ENCODE assay signal across 8 cellular contexts in the genomic region with DNA sequence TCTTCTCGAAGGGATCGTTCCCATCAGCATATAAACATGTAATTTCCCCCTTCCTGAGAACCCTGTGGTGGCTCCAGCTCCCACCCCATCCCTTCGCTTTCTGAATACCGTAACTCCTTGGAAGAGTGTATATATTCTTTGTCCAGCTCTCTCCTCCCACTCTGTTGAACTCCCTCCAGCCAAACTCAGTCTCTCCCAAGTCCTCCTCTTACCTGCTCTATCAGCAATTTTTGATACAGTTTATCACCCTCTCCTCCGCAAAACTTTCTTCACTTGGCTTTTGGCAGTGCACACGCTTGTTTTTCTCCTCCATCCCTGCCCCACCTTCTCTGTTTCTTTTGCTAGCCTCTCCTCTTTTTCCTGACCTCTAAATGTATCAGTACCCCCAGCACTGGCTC.
A peak's percentile ranks its signal among the peaks of the same experiment; 100 is the strongest.
DNase-seq lines count a peak whose midpoint lies in the region; ATAC-seq and TF ChIP-seq lines count a peak whose summit lies in the region.

No MANE protein-coding gene starts in this region.

- H3K4me3 Mint-ChIP-seq in T-helper 17 cell, result peak overlapping the region; percentile 94

- H3K27me3 Mint-ChIP-seq in T-helper 17 cell, result no peaks in the 10 kb centered on the region

- no peak for ATAC-seq in T-helper 17 cell
- ATAC-seq in psoas muscle, result peak in 2 of 4 donors; percentile 6 to 23
- no peak for ATAC-seq in HG03354 (IDR thresholded peaks at IDR 0.05; ENCODE audit: poor library complexity, severe bottlenecking, unreplicated experiment)
- no peak for ATAC-seq in GM21526 (IDR thresholded peaks at IDR 0.05; ENCODE audit: low FRiP score, unreplicated experiment)
- ATAC-seq in GM18870 (IDR thresholded peaks at IDR 0.05; ENCODE audit: unreplicated experiment), result no peak

- H3K4me1 Mint-ChIP-seq in T-helper 17 cell, result peaks cover 43% of the 10 kb centered on the region

- WGBS in psoas muscle, 3 donors, result 19 to 36% (median 36%) methylated on average over 6 of the region's 6 CpGs

- H3K27ac Mint-ChIP-seq in T-helper 17 cell, result peak overlapping the region; percentile 98

- intact Hi-C loops in psoas muscle (cut with DNase I), result loop anchor here in 1 of 2 donors (5.0 kb wide), 1 partner anchor 42 kb away; no protein-coding TSS in a partner anchor

- no peaks in the 10 kb centered on the region for H3K36me3 ChIP-seq in psoas muscle (ENCODE audit: insufficient read depth in 1 of 2, low read depth in 1 of 2)

- no peaks in the 10 kb centered on the region for H3K36me3 Mint-ChIP-seq in T-helper 17 cell (ENCODE audit: low read depth)

- TF ChIP-seq CTCF in GM12864 (IDR thresholded peaks at IDR 0.05; ENCODE audit: low read depth, low read length, missing control alignments), result no peak
- no peak for TF ChIP-seq CTCF in fibroblast of villous mesenchyme (IDR thresholded peaks at IDR 0.05; ENCODE audit: insufficient read depth, low read depth, low read length)
- TF ChIP-seq CTCF in psoas muscle (IDR thresholded peaks at IDR 0.05), result no peak

- peak overlapping the region; percentile 57 for H3K4me3 ChIP-seq in GM12864 (ENCODE audit: low read depth, low read length)
- H3K4me3 ChIP-seq in fibroblast of villous mesenchyme (ENCODE audit: low read depth, low read length), result peak overlapping the region; percentile 74
- H3K4me3 ChIP-seq in psoas muscle, result peak overlapping the region; percentile 76

- DNase-seq in GM12864 (ENCODE audit: low read depth) (no peak), T-helper 17 cell (no peak), fibroblast of villous mesenchyme (ENCODE audit: low read depth) (no peak), psoas muscle (no peak), A172 (ENCODE audit: low spot score) (no peak)

- H3K27ac ChIP-seq in psoas muscle, result peak overlapping the region; percentile 82

- H3K4me1 ChIP-seq in psoas muscle, result peaks cover 5% of the 10 kb centered on the region

- H3K27me3 ChIP-seq in psoas muscle (ENCODE audit: insufficient read depth in 3 of 3, low read length in 2 of 3), result no peaks in the 10 kb centered on the region

- H3K9me3 ChIP-seq in T-helper 17 cell (ENCODE audit: control insufficient read depth, low read length, poor library complexity, severe bottlenecking), result no peaks in the 10 kb centered on the region
- H3K9me3 ChIP-seq in psoas muscle, result no peaks in the 10 kb centered on the region
